ENCODE assay signal across 8 cellular contexts in the genomic region with DNA sequence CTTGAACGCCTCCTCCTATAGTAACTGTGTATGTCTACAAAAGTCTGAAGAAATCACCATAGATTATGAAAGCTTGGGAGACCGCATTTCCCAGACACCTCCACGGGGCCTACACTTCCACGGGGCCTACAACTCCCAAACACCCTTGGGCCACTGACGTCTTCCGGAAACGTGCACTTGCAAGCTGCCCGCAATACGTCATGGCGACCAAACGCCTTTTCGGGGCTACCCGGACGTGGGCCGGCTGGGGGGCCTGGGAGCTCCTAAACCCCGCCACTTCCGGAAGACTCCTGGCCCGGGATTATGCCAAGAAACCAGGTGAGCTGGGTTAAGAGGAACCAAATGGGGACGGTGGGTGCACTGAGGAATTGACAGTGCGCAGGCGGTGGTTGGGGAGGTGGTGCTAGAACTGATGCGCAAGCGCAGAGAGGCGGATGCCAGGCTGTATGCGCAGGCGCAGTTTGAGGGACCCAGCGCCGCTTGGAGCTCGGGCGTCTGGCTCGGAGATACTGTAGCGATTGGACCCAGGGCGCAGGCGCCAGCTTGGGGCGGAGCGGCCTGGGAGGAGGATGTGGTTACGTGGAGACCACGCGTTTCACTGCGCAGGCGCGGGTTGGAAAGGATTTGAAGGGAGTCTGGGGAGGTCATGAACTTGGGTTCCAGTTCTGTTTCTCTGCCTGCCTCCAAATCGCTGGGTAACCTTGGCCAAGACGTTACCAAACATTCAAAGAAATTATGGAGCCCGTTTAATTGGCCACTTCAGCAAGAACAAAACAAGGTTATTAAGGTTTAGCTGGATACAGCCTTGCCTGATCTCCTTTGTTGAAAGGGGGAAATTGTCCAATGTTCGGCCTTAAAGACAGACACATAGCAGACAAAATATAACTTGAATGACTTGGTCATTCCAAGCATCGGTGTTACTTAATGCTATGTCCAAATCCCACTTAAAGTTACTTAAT. TPM values are rescaled to one million over a fixed set of nuclear protein-coding genes. Genes with fewer than 3 reads are reported as not detected.
A peak's percentile ranks its signal among the peaks of the same experiment; 100 is the strongest.
DNase-seq lines count a peak whose midpoint lies in the region; ATAC-seq lines count a peak whose summit lies in the region.

A gene (plus strand): TSS at position 182 of the 959 bp plus-strand sequence. CDS start 19 bp downstream, at position 201.

- ATAC-seq in GM19351 (IDR thresholded peaks at IDR 0.05; ENCODE audit: unreplicated experiment) (peak; percentile 70), HG03521 (IDR thresholded peaks at IDR 0.05; ENCODE audit: unreplicated experiment) (peak; percentile 77), left lobe of liver (peak; percentile 87)

- peak within 1 kb of the TSS; percentile 78 to 97 (median 88) for H3K4me2 ChIP-seq in BLaER1 treated with 17β-estradiol and CSF1 and Interleukin-3, amounts not matched to agents 10 nM and 100 nM

- H3K9ac ChIP-seq in BLaER1 treated with 17β-estradiol and CSF1 and Interleukin-3, amounts not matched to agents 10 nM and 100 nM, result peak within 1 kb of the TSS; percentile 89 to 97 (median 94)

- no peaks in the 10 kb centered on the region for H3K27me3 ChIP-seq in BLaER1 treated with 17β-estradiol and CSF1 and Interleukin-3, amounts not matched to agents 10 nM and 100 nM

- DNase-seq in NCI-H748 (lab: John Stamatoyannopoulos, UW; ENCODE audit: unreplicated experiment), result peak; percentile 96
- peak; percentile 99 for DNase-seq in activated CD4-positive, alpha-beta T cell treated with anti-CD3 and anti-CD28 coated beads, Interleukin-2, amount 50 U/mL, for 1 hour
- peak; percentile 99 for DNase-seq in dedifferentiated amniotic fluid mesenchymal stem cell (ENCODE audit: extremely low spot score)
- peak; percentile 100 for DNase-seq in left lobe of liver (ENCODE audit: low spot score)
- DNase-seq in stimulated activated CD4-positive, alpha-beta T cell treated with anti-CD3 and anti-CD28 coated beads, Interleukin-2, amount 100 ng/mL, for 4 hours (ENCODE audit: low read depth), result peak; percentile 99

- peaks cover 0 to 17% (median 0%) of the 10 kb centered on the region in 11 experiments; a peak in 2 of 22 replicates for H4K20me1 ChIP-seq in BLaER1 treated with 17β-estradiol and CSF1 and Interleukin-3, amounts not matched to agents 10 nM and 100 nM

- no peaks in the 10 kb centered on the region for H3K9me3 ChIP-seq in BLaER1 treated with 17β-estradiol and CSF1 and Interleukin-3, amounts not matched to agents 10 nM and 100 nM (replicated peaks in 1 of 11)

- peak within 1 kb of the TSS; percentile 88 to 99 (median 94) for H3K27ac ChIP-seq in BLaER1 treated with 17β-estradiol and CSF1 and Interleukin-3, amounts not matched to agents 10 nM and 100 nM

- H3K4me3 ChIP-seq in BLaER1 treated with 17β-estradiol and CSF1 and Interleukin-3, amounts not matched to agents 10 nM and 100 nM, result peak within 1 kb of the TSS; percentile 75 to 89 (median 84)

- peaks cover 36 to 82% (median 57%) of the 10 kb centered on the region in 10 experiments for H3K4me1 ChIP-seq in BLaER1 treated with 17β-estradiol and CSF1 and Interleukin-3, amounts not matched to agents 10 nM and 100 nM

- H3K36me3 ChIP-seq in BLaER1 treated with 17β-estradiol and CSF1 and Interleukin-3, amounts not matched to agents 10 nM and 100 nM, result peaks cover 42 to 54% (median 52%) of the 10 kb centered on the region in 11 experiments

RNA-seq across cellular contexts. Expression of the gene that starts here (rescaled TPM):
- total RNA-seq in left lobe of liver, result 56.0 TPM

Comparison
In these comparisons a context has a peak if more than half of its experiments do, and no peak if none do; other contexts are left out.
1. Peak in every context shown above with its lines: DNase-seq, ATAC-seq, H3K4me3 ChIP-seq and H3K27ac ChIP-seq.